In the genomic region with DNA sequence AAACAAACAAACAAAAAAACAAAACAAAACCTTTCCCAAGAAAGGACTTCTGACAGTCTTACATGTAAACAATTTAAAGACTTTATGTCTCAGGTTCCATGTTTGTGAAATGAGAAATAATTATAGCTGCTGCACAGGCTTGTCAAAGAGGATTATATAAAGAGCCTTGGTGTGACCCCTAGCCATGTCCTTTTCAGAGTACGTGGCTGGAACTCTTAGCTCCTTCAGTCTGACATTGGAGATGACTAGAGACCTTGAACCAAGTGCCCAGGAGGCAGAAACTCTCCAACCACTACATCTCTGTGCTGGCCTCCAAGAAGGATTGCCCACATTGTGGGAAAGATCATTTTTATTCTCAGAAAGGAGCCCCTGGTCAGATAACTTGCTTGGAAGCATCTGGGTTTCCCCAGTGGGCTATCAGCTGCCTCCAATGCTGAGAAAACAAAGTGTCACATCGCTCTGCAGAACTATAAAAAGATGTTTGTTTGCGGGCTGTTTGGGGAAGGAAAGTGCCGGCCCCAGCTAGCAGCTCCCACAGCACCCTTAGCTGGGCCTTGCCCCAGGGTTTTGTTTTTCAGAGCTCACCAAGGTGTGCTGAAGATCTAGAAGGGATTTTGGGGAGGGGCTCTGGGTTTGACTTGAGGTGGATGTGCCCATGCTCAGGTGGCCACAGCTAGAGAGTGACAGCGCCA, we compare ENCODE assay signal across 7 cellular contexts. TPM values are rescaled to one million over a fixed set of nuclear protein-coding genes. Genes with fewer than 3 reads are reported as not detected.
DNase-seq lines count a peak whose midpoint lies in the region; ATAC-seq, FAIRE-seq and TF ChIP-seq lines count a peak whose summit lies in the region.
"Not testable (repeated sequence)": the region's sequence is repeated elsewhere in the genome, so short reads cannot be mapped to it uniquely, and the experiment has no call there.

No MANE protein-coding gene starts in this region.

- H3K4me1 Mint-ChIP-seq in activated T-cell treated with anti-CD3 and anti-CD28 coated beads, Interleukin-2, amount 50 U/mL, for 72 hours (ENCODE audit: low read depth): peaks cover 16% of the 10 kb centered on the region
- not testable (repeated sequence) for H3K4me1 Mint-ChIP-seq in central memory CD8-positive, alpha-beta T cell; stimulated activated effector memory CD8-positive, alpha-beta T cell treated with anti-CD3 and anti-CD28 coated beads, Interleukin-12 subunit alpha, Interleukin-12 subunit beta, amount 100 ng/mL, for 72 hours

- H3K27me3 ChIP-seq in RWPE2 (ENCODE audit: insufficient read depth, poor library complexity, severe bottlenecking): not testable (repeated sequence)

- ATAC-seq in HG02870 (IDR thresholded peaks at IDR 0.05; ENCODE audit: unreplicated experiment): peak; percentile 50
- ATAC-seq in RWPE2 (ENCODE audit: low read depth): peak; percentile 24; the same call in 1 of the 3 replicates
- peak; percentile 7 to 26 for ATAC-seq in activated T-cell treated with anti-CD3 and anti-CD28 coated beads, Interleukin-2, amount 50 U/mL, for 72 hours (replicated peaks in 1 of 2)
- ATAC-seq in central memory CD8-positive, alpha-beta T cell (replicated peaks; ENCODE audit: extremely low read depth, poor library complexity, severe bottlenecking): peak; percentile 71
- ATAC-seq in left ventricle myocardium superior: peak; percentile 43
- peak; percentile 17 for ATAC-seq in stimulated activated effector memory CD8-positive, alpha-beta T cell treated with anti-CD3 and anti-CD28 coated beads, Interleukin-12 subunit alpha, Interleukin-12 subunit beta, amount 100 ng/mL, for 72 hours

- not testable (repeated sequence) for TF ChIP-seq CTCF in RWPE2 (IDR thresholded peaks at IDR 0.05; ENCODE audit: poor library complexity, severe bottlenecking)

- H3K36me3 ChIP-seq in RWPE2 (ENCODE audit: low read depth): not testable (repeated sequence)

- DNase-seq in GM12892 (ENCODE audit: insufficient read length); RWPE2 (ENCODE audit: low spot score); activated T-cell treated with anti-CD3 and anti-CD28 coated beads, Interleukin-2, amount 50 U/mL, for 72 hours; central memory CD8-positive, alpha-beta T cell (ENCODE audit: low spot score in 2 of 2); left ventricle myocardium superior: not testable (repeated sequence)
- DNase-seq in stimulated activated effector memory CD8-positive, alpha-beta T cell treated with anti-CD3 and anti-CD28 coated beads, Interleukin-12 subunit alpha, Interleukin-12 subunit beta, amount 100 ng/mL, for 72 hours (ENCODE audit: low spot score in 2 of 2): peak in 1 of 2 donors; percentile 57

- not testable (repeated sequence) for H3K9me3 ChIP-seq in RWPE2 (ENCODE audit: severe bottlenecking)

- not testable (repeated sequence) for H3K4me3 ChIP-seq in RWPE2 (ENCODE audit: severe bottlenecking)

- H3K27ac Mint-ChIP-seq in activated T-cell treated with anti-CD3 and anti-CD28 coated beads, Interleukin-2, amount 50 U/mL, for 72 hours; central memory CD8-positive, alpha-beta T cell (ENCODE audit: low read depth): not testable (repeated sequence)
- peak overlapping the region; percentile 54 for H3K27ac Mint-ChIP-seq in stimulated activated effector memory CD8-positive, alpha-beta T cell treated with anti-CD3 and anti-CD28 coated beads, Interleukin-12 subunit alpha, Interleukin-12 subunit beta, amount 100 ng/mL, for 72 hours

- intact Hi-C loops in left ventricle myocardium superior (cut with micrococcal nuclease): not testable (repeated sequence)

- not testable (repeated sequence) for TF ChIP-seq POLR2A in GM12892 (IDR thresholded peaks at IDR 0.05; ENCODE audit: low read depth, low read length)

- not testable (repeated sequence) for H3K27me3 Mint-ChIP-seq in activated T-cell treated with anti-CD3 and anti-CD28 coated beads, Interleukin-2, amount 50 U/mL, for 72 hours (ENCODE audit: low read depth); central memory CD8-positive, alpha-beta T cell

- not testable (repeated sequence) for H3K9me3 Mint-ChIP-seq in activated T-cell treated with anti-CD3 and anti-CD28 coated beads, Interleukin-2, amount 50 U/mL, for 72 hours; central memory CD8-positive, alpha-beta T cell; stimulated activated effector memory CD8-positive, alpha-beta T cell treated with anti-CD3 and anti-CD28 coated beads, Interleukin-12 subunit alpha, Interleukin-12 subunit beta, amount 100 ng/mL, for 72 hours

- not testable (repeated sequence) for H3K27ac ChIP-seq in RWPE2 (ENCODE audit: poor library complexity, severe bottlenecking)

- not testable (repeated sequence) for H3K36me3 Mint-ChIP-seq in activated T-cell treated with anti-CD3 and anti-CD28 coated beads, Interleukin-2, amount 50 U/mL, for 72 hours (ENCODE audit: insufficient read depth in 2 of 2); central memory CD8-positive, alpha-beta T cell (ENCODE audit: insufficient read depth); stimulated activated effector memory CD8-positive, alpha-beta T cell treated with anti-CD3 and anti-CD28 coated beads, Interleukin-12 subunit alpha, Interleukin-12 subunit beta, amount 100 ng/mL, for 72 hours

- not testable (repeated sequence) for H3K4me1 ChIP-seq in RWPE2 (ENCODE audit: insufficient read depth, poor library complexity, severe bottlenecking)

- H3K4me3 Mint-ChIP-seq in activated T-cell treated with anti-CD3 and anti-CD28 coated beads, Interleukin-2, amount 50 U/mL, for 72 hours; central memory CD8-positive, alpha-beta T cell: not testable (repeated sequence)
- H3K4me3 Mint-ChIP-seq in stimulated activated effector memory CD8-positive, alpha-beta T cell treated with anti-CD3 and anti-CD28 coated beads, Interleukin-12 subunit alpha, Interleukin-12 subunit beta, amount 100 ng/mL, for 72 hours: peak overlapping the region; percentile 16

- FAIRE-seq in GM12892 (lab: Jason Lieb, UNC): peak; percentile 65

RNA-seq across cellular contexts. Expression of gene KCTD7, which starts 43.9 kb away (rescaled TPM):
- 8.2 TPM for polyA plus RNA-seq in GM12892 (2012; ENCODE audit: missing spikeins)
- total RNA-seq in activated T-cell treated with anti-CD3 and anti-CD28 coated beads, Interleukin-2, amount 50 U/mL, for 72 hours: 10 to 100 TPM; 12.2 to 14.9 TPM
- 8.0 TPM for total RNA-seq in left ventricle myocardium superior

Comparison
In these comparisons a context has a peak if more than half of its experiments do, and no peak if none do; other contexts are left out.
1. ATAC-seq: peak in every context shown above with its lines; median percentile 71 in central memory CD8-positive, alpha-beta T cell; 50 in HG02870; 43 in left ventricle myocardium superior; 24 in RWPE2; 17 in stimulated activated effector memory CD8-positive, alpha-beta T cell treated with anti-CD3 and anti-CD28 coated beads, Interleukin-12 subunit alpha, Interleukin-12 subunit beta, amount 100 ng/mL, for 72 hours; 16 in activated T-cell treated with anti-CD3 and anti-CD28 coated beads, Interleukin-2, amount 50 U/mL, for 72 hours.